In the genomic region with DNA sequence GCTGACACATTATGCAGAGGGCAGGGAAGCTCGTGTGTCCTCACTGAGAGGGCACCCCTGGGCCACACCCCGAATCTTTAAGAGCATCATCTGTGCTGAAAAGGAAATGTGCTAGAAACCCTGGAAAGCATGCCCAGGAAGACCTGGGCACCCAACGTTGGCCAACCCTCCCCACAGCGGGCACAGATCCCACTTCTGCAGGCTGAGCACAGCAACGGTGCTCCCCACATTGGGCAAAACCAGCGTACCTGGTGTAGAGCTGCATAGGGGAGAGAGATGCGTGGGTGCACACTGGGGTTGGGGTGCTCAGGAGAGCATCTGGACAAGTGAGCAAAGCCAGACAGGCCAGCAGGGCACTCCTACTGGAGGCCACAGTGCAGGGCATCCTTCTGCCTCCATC, we compare ENCODE assay signal across 25 cellular contexts. TPM values are rescaled to one million over a fixed set of nuclear protein-coding genes. Genes with fewer than 3 reads are reported as not detected.
DNase-seq lines count a peak whose midpoint lies in the region; ATAC-seq, FAIRE-seq and TF ChIP-seq lines count a peak whose summit lies in the region.
"Had no signal": no experiment of that assay in that cellular context is flagged by ENCODE, and none has a peak within 500 bp of the region (broad histone marks: within the 10 kb centered on the region; RNA-seq: fewer than 3 reads in every experiment).

No MANE protein-coding gene starts in this region.

- no peak overlapping the region for H3K4me3 Mint-ChIP-seq in nephron
- H3K4me3 Mint-ChIP-seq: CD14-positive monocyte; CD4-positive, alpha-beta T cell; CD8-positive, alpha-beta memory T cell had no signal

- TF ChIP-seq CTCF in bronchial epithelial cell (IDR thresholded peaks at IDR 0.05; ENCODE audit: insufficient read depth, low read length, severe bottlenecking), result no peak
- TF ChIP-seq CTCF in nephron (IDR thresholded peaks at IDR 0.05; ENCODE audit: unreplicated experiment in 3 of 3), result no peak
- no peak for TF ChIP-seq CTCF in upper lobe of right lung (IDR thresholded peaks at IDR 0.05)
- no peak for TF ChIP-seq CTCF in left lung (IDR thresholded peaks at IDR 0.05)

- H3K9me3 ChIP-seq in upper lobe of right lung, result no peaks in the 10 kb centered on the region
- no peaks in the 10 kb centered on the region for H3K9me3 ChIP-seq in left lung
- H3K9me3 ChIP-seq: A549, BE2C had no signal

- H3K27ac Mint-ChIP-seq in nephron, result peak overlapping the region; percentile 1 to 22 (median 9)
- H3K27ac Mint-ChIP-seq: CD14-positive monocyte; CD4-positive, alpha-beta T cell had no signal

- intact Hi-C loops in upper lobe of right lung (cut with DNase I) (no loop called here), left lung (cut with DNase I) (no loop called here)

- H3K27me3 Mint-ChIP-seq in nephron (ENCODE audit: low read depth), result peaks cover 5% of the 10 kb centered on the region

- H3K27me3 ChIP-seq in bronchial epithelial cell (ENCODE audit: control insufficient read depth, insufficient read depth, low read length) (no peaks in the 10 kb centered on the region), upper lobe of right lung (peaks cover 8% of the 10 kb centered on the region), left lung (peaks cover 0 to 17% of the 10 kb centered on the region in 2 donors)
- H3K27me3 ChIP-seq: BE2C; BLaER1 treated with 17β-estradiol and CSF1 and Interleukin-3, amounts not matched to agents 10 nM and 100 nM had no signal

- H3K4me1 ChIP-seq in upper lobe of right lung (no peaks in the 10 kb centered on the region), left lung (no peaks in the 10 kb centered on the region)
- H3K4me1 ChIP-seq: A549 had no signal

- H3K4me1 Mint-ChIP-seq in nephron, result peaks cover 38% of the 10 kb centered on the region
- H3K4me1 Mint-ChIP-seq: CD14-positive monocyte; CD8-positive, alpha-beta memory T cell had no signal

- no peaks in the 10 kb centered on the region for H3K36me3 ChIP-seq in bronchial epithelial cell (ENCODE audit: control insufficient read depth, insufficient read depth, low read length)
- H3K36me3 ChIP-seq in upper lobe of right lung, result no peaks in the 10 kb centered on the region
- H3K36me3 ChIP-seq in left lung, result no peaks in the 10 kb centered on the region
- H3K36me3 ChIP-seq: BLaER1 treated with 17β-estradiol and CSF1 and Interleukin-3, amounts not matched to agents 10 nM and 100 nM had no signal

- ATAC-seq in upper lobe of right lung (peak; percentile 29), left lung (no peak), GM18870 (IDR thresholded peaks at IDR 0.05; ENCODE audit: unreplicated experiment) (no peak)
- ATAC-seq: GM12878 had no signal

- FAIRE-seq in bronchial epithelial cell (lab: Jason Lieb, UNC), result peak; percentile 7
- FAIRE-seq: A549, D721Med, GM12878, H54 had no signal

- no peak overlapping the region for H3K4me3 ChIP-seq in bronchial epithelial cell (ENCODE audit: low read depth, low read length)
- no peak overlapping the region for H3K4me3 ChIP-seq in upper lobe of right lung
- no peak overlapping the region for H3K4me3 ChIP-seq in left lung
- H3K4me3 ChIP-seq: A549; BLaER1 treated with 17β-estradiol and CSF1 and Interleukin-3, amounts not matched to agents 10 nM and 100 nM; GM12878 had no signal

- H3K9me3 Mint-ChIP-seq in nephron, result no peaks in the 10 kb centered on the region
- H3K9me3 Mint-ChIP-seq: CD4-positive, alpha-beta T cell; CD8-positive, alpha-beta memory T cell had no signal

- H3K27ac ChIP-seq in upper lobe of right lung, result no peak overlapping the region
- no peak overlapping the region for H3K27ac ChIP-seq in left lung
- H3K27ac ChIP-seq: A549; BLaER1 treated with 17β-estradiol and CSF1 and Interleukin-3, amounts not matched to agents 10 nM and 100 nM had no signal

- peaks cover 20% of the 10 kb centered on the region for H3K36me3 Mint-ChIP-seq in nephron (ENCODE audit: low read depth)
- H3K36me3 Mint-ChIP-seq: CD14-positive monocyte; CD8-positive, alpha-beta memory T cell had no signal

- DNase-seq in bronchial epithelial cell (ENCODE audit: low read depth) (no peak), islet precursor cell (peak; percentile 35), upper lobe of right lung (no peak), left lung (no peak), NCI-H748 (lab: John Stamatoyannopoulos, UW; ENCODE audit: unreplicated experiment) (no peak)
- DNase-seq: 8988T; ACHN; AML-193; BE2C; CD4-positive, alpha-beta T cell; CD8-positive, alpha-beta memory T cell; DMS 273 treated with DMSO at 0.1 percent for 48 hours; DMS79; EL; GDM1; GOT3; HCEC 1CT had no signal

RNA-seq across cellular contexts. Expression of gene ROR2, which starts 32.6 kb away (rescaled TPM):
- total RNA-seq in bronchial epithelial cell (0.13 and 0.26 TPM in 2 replicates), upper lobe of right lung (5.5 TPM), left lung (10 to 100 TPM; 11.5 to 11.8 TPM)
- total RNA-seq: CD4-positive, alpha-beta T cell; CD8-positive, alpha-beta memory T cell had no signal
